Comparison of ENCODE assay signal across 36 cellular contexts in genomic region chr15:79059081-79059572, GRCh38. TPM values are rescaled to one million over a fixed set of nuclear protein-coding genes. Genes with fewer than 3 reads are reported as not detected.
"Had no signal": no experiment of that assay in that cellular context is flagged by ENCODE, and none has a peak within 500 bp of the region (broad histone marks: within the 10 kb centered on the region; RNA-seq: fewer than 3 reads in every experiment).

No MANE protein-coding gene starts in this region.

- H3K27me3 ChIP-seq: MG63 had no signal

- H3K9ac ChIP-seq: KMS-11 had no signal

- H3K4me2 ChIP-seq: KMS-11 had no signal

- H3K36me3 ChIP-seq: MG63 had no signal

- H3K9me3 ChIP-seq: MG63 had no signal

- H3K27ac ChIP-seq: KMS-11 had no signal

- H3K4me3 ChIP-seq: MG63 had no signal

- DNase-seq: Kasumi-1, MG63, MM.1S, MV-4-11, NCI-H1048, NCI-H1092, NCI-H1092 treated with DMSO at 0.1 percent for 48 hours, NCI-H1105, NCI-H1105 treated with DMSO at 0.1 percent for 48 hours, NCI-H1417, NCI-H1417 treated with DMSO at 0.1 percent for 48 hours, NCI-H1436, NCI-H1436 treated with DMSO at 0.1 percent for 48 hours, NCI-H146, NCI-H1694, NCI-H1694 treated with DMSO at 0.1 percent for 48 hours, NCI-H187, NCI-H187 treated with DMSO at 0.1 percent for 48 hours, NCI-H1930, NCI-H2029, NCI-H2029 treated with DMSO at 0.1 percent for 48 hours, NCI-H2081, NCI-H2081 treated with DMSO at 0.1 percent for 48 hours, NCI-H2107, NCI-H2171, NCI-H2171 treated with DMSO at 0.1 percent for 48 hours, NCI-H2227 treated with DMSO at 0.1 percent for 48 hours, NCI-H226, NCI-H345, NCI-H446, NCI-H446 treated with DMSO at 0.1 percent for 48 hours, NCI-H510A, NCI-H510A treated with DMSO at 0.1 percent for 48 hours, NCI-H524 had no signal

RNA-seq across cellular contexts. Expression of gene RASGRF1, which starts 31.5 kb away (rescaled TPM):
- total RNA-seq: NCI-H460 had no signal
